ENCODE assay signal across 9 cellular contexts in the genomic region with DNA sequence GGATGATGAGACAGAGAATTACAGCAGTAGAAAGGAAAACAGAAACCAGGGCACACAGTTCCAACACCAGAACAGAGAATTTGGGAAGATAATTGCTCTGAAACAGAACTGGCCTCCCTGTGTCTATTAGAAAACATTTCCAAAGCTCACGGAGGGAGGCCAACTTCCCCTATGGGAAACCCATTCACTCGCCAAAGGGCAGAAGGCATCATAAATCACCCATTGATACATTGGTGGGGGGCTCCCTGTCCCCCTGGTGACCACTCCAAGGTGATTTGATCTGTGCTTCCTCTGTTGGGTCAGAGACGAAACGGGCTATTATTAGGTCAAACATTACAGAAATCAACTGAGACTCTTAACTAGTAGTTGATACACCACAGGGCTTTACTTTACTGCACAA. TPM values are rescaled to one million over a fixed set of nuclear protein-coding genes. Genes with fewer than 3 reads are reported as not detected.
DNase-seq lines count a peak whose midpoint lies in the region; ATAC-seq and TF ChIP-seq lines count a peak whose summit lies in the region.
"Had no signal": no experiment of that assay in that cellular context is flagged by ENCODE, and none has a peak within 500 bp of the region (broad histone marks: within the 10 kb centered on the region; RNA-seq: fewer than 3 reads in every experiment).

No MANE protein-coding gene starts in this region.

- 47% methylated on average over 4 of the region's 4 CpGs for WGBS in prostate gland
- 70% methylated on average over 4 of the region's 4 CpGs for WGBS in esophagus muscularis mucosa

- POLR2A ChIA-PET in T-cell (lab: Charles Lee): interaction anchor here (0.6 to 1.5 kb wide), 11 partner anchors 39 to 1413 kb away, joined by 3 to 12 read pairs (median 4); no protein-coding TSS in a partner anchor

- H3K27ac ChIP-seq in prostate gland (peak overlapping the region in 1 of 2 donors; percentile 3), esophagus muscularis mucosa (replicated peaks in 1 of 4) (no peak overlapping the region)

- H3K27me3 ChIP-seq in GM06990 (replicated peaks; ENCODE audit: control insufficient read depth, insufficient read depth, low read length) (no peaks in the 10 kb centered on the region), prostate gland (replicated peaks; ENCODE audit: insufficient read depth) (no peaks in the 10 kb centered on the region), esophagus muscularis mucosa (peaks cover 0 to 49% (median 4%) of the 10 kb centered on the region in 4 donors)

- H3K27me3 Mint-ChIP-seq in T-cell: no peaks in the 10 kb centered on the region

- 0 out of 2 replicates have a peak overlapping the region, but pooled peaks have one; percentile 0 for H3K4me3 ChIP-seq in GM06990 (replicated peaks; ENCODE audit: low read depth, low read length)
- H3K4me3 ChIP-seq in epithelial cell of proximal tubule (ENCODE audit: low read depth, low read length): peak overlapping the region; percentile 99
- H3K4me3 ChIP-seq in prostate gland: peak overlapping the region; percentile 0 to 2
- peak overlapping the region in 1 of 4 donors; percentile 70 for H3K4me3 ChIP-seq in esophagus muscularis mucosa

- H3K36me3 Mint-ChIP-seq in T-cell: peaks cover 51% of the 10 kb centered on the region

- no peaks in the 10 kb centered on the region for H3K36me3 ChIP-seq in GM06990 (ENCODE audit: control insufficient read depth, insufficient read depth, low read length)
- H3K36me3 ChIP-seq in prostate gland: no peaks in the 10 kb centered on the region
- H3K36me3 ChIP-seq in esophagus muscularis mucosa: no peaks in the 10 kb centered on the region

- no peak for TF ChIP-seq EP300 in esophagus muscularis mucosa (IDR thresholded peaks at IDR 0.05)

- TF ChIP-seq CTCF in GM06990 (IDR thresholded peaks at IDR 0.05; ENCODE audit: insufficient read depth, low read length, poor library complexity, severe bottlenecking) (no peak), epithelial cell of proximal tubule (conservative IDR thresholded peaks at IDR 0.05; ENCODE audit: low read depth, low read length) (no peak), prostate gland (IDR thresholded peaks at IDR 0.05) (no peak), esophagus muscularis mucosa (IDR thresholded peaks at IDR 0.05) (no peak)

- no peak for TF ChIP-seq POLR2A in prostate gland (IDR thresholded peaks at IDR 0.05)
- TF ChIP-seq POLR2A in esophagus muscularis mucosa (IDR thresholded peaks at IDR 0.05; ENCODE audit: low read depth): no peak

- H3K4me1 ChIP-seq in prostate gland (replicated peaks): no peaks in the 10 kb centered on the region
- H3K4me1 ChIP-seq in esophagus muscularis mucosa: peaks cover 15 to 24% (median 21%) of the 10 kb centered on the region in 4 donors

- intact Hi-C loops in prostate gland (cut with DNase I): no loop called here
- intact Hi-C loops in esophagus muscularis mucosa (cut with DNase I): no loop called here

- DNase-seq in GM06990 (ENCODE audit: extremely low read depth, insufficient read length) (no peak), T-cell (no peak), epithelial cell of proximal tubule (ENCODE audit: low read depth) (no peak), prostate gland (ENCODE audit: low spot score) (no peak), NCI-H524 treated with DMSO at 0.1 percent for 48 hours (lab: John Stamatoyannopoulos, UW) (no peak), esophagus muscularis mucosa (ENCODE audit: extremely low spot score) (no peak), NCI-H1105 treated with DMSO at 0.1 percent for 48 hours (lab: John Stamatoyannopoulos, UW) (no peak)
- DNase-seq: stimulated activated CD4-positive, alpha-beta T cell treated with anti-CD3 and anti-CD28 coated beads, Interleukin-12 subunit alpha, Interleukin-12 subunit beta, amount 100 ng/mL, for 4 hours had no signal

- no peak for ATAC-seq in T-cell (replicated peaks in 1 of 4)
- no peak for ATAC-seq in HG03280 (IDR thresholded peaks at IDR 0.05; ENCODE audit: unreplicated experiment)

- CTCF ChIA-PET in T-cell (lab: Charles Lee): interaction anchor here in 1 of 2 donors (0.9 to 1.0 kb wide), 3 partner anchors 10 to 204 kb away, joined by 3 to 6 read pairs (median 3); no protein-coding TSS in a partner anchor

- no peaks in the 10 kb centered on the region for H3K9me3 ChIP-seq in prostate gland
- no peaks in the 10 kb centered on the region for H3K9me3 ChIP-seq in esophagus muscularis mucosa

- peaks cover 45 to 57% (median 46%) of the 10 kb centered on the region in 3 donors for H3K4me1 Mint-ChIP-seq in T-cell

- H3K27ac Mint-ChIP-seq in T-cell: peak overlapping the region; percentile 98 to 99

- no peaks in the 10 kb centered on the region for H3K9me3 Mint-ChIP-seq in T-cell

- peak overlapping the region; percentile 95 to 99 (median 99) for H3K4me3 Mint-ChIP-seq in T-cell

RNA-seq across cellular contexts. Expression of a gene that starts 3.8 kb away (rescaled TPM):
- total RNA-seq in T-cell (100 to 1,000 TPM; 209 to 424 (median 294) TPM), epithelial cell of proximal tubule (123 and 153 TPM in 2 replicates), prostate gland (10 to 100 TPM in 1 of 2 donors, 1 to 10 TPM in 1; 8.5 to 20.5 TPM), esophagus muscularis mucosa (10 to 100 TPM in 1 of 4 donors, 1 to 10 TPM in 3; 3.6 to 16.4 (median 5.4) TPM)
